ENCODE assay signal across 15 cellular contexts in the genomic region with DNA sequence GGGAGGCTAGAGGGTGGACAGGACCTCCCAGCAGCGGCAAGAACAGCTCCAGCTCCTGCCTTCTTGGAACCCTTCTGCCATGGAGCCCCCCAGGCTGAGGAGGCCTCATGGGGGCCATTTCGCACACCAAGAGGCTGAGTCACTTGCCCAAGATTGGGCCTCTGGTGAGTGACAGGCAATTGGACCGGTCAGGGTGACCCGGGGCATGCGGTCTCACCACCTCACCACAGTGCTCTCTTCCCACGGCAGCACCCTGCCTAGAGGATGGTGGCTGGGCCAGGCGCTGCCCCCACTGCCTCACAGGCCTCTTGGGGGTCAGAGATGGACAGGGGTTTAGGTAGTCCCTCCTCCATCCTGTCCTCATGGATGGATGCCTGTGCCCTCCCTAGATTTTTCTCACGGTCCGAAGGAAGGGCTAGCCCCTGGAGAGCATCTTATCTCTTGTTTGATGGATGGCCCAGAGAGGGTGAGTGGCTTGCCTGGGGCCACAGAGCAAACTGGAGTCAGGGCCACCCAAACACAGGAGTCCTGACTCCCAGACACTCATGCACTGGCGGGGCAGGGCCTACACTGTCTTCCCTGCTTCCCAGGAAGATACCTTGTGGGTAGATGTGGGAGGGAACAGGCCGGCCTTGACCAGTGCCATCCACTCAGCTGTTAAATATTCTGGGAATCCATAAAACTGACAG.
DNase-seq lines count a peak whose midpoint lies in the region; ATAC-seq, FAIRE-seq and TF ChIP-seq lines count a peak whose summit lies in the region.
"Had no signal": no experiment of that assay in that cellular context is flagged by ENCODE, and none has a peak within 500 bp of the region (broad histone marks: within the 10 kb centered on the region; RNA-seq: fewer than 3 reads in every experiment).

No MANE protein-coding gene starts in this region.

- H3K9me1 ChIP-seq in K562 (ENCODE audit: control insufficient read depth, insufficient read depth, low read length), result no peaks in the 10 kb centered on the region

- H3K27me3 ChIP-seq in K562 (ENCODE audit: control insufficient read depth in 2 of 2, insufficient read depth in 2 of 2, low read length in 2 of 2) (peaks cover 0 to 12% of the 10 kb centered on the region in 2 experiments; a peak in 2 of 5 replicates), HepG2 (ENCODE audit: control insufficient read depth in 1 of 2, insufficient read depth in 2 of 2, low read length in 2 of 2) (no peaks in the 10 kb centered on the region), spleen (replicated peaks in 1 of 7) (peaks cover 0 to 53% (median 0%) of the 10 kb centered on the region in 7 donors)
- H3K27me3 ChIP-seq: BLaER1 treated with 17β-estradiol and CSF1 and Interleukin-3, amounts not matched to agents 10 nM and 100 nM; Peyer's patch had no signal

- POLR2A ChIA-PET in K562 (lab: Yijun Ruan, JAX), result no interaction called here
- POLR2A ChIA-PET in HepG2 (lab: Yijun Ruan, JAX), result interaction anchor here (0.7 to 6.0 kb wide), 42 partner anchors 8 to 1184 kb away, joined by 3 to 159 read pairs (median 10); partner anchors contain the start of gene CLASP1

- BruUV-seq in K562 (replicated peaks; lab: Mats Ljungman, UMichigan), result no TSS peak
- no TSS peak for BruUV-seq in HepG2 (replicated peaks; lab: Mats Ljungman, UMichigan)

- H4K20me1 ChIP-seq in K562 (replicated peaks; ENCODE audit: control insufficient read depth, insufficient read depth, low read length), result no peaks in the 10 kb centered on the region
- no peaks in the 10 kb centered on the region for H4K20me1 ChIP-seq in HepG2 (ENCODE audit: insufficient read depth, low read length)
- H4K20me1 ChIP-seq: BLaER1 treated with 17β-estradiol and CSF1 and Interleukin-3, amounts not matched to agents 10 nM and 100 nM had no signal

- DNase-seq in K562 (ENCODE audit: extremely low read depth in 1 of 4, low spot score in 3 of 4) (no peak), HepG2 (ENCODE audit: low spot score) (no peak), spleen (peak; percentile 47), GM13976 (ENCODE audit: low spot score) (no peak)
- DNase-seq: HFFc6, NCI-H2029, Right ventricle myocardium superior had no signal

- TF ChIP-seq RAD21 in K562 (CRISPR knock-in tag; conservative IDR thresholded peaks at IDR 0.05 in 1 of 2, IDR thresholded peaks at IDR 0.05 in 1 of 2) (no peak), HepG2 (CRISPR knock-in tag; IDR thresholded peaks at IDR 0.05) (no peak)

- peak overlapping the region; percentile 43; the same call in 1 of the 2 replicates for H3K9ac ChIP-seq in ES-I3 (ENCODE audit: low read depth, low read length)
- H3K9ac ChIP-seq in K562 (ENCODE audit: insufficient read depth in 1 of 2, low read depth in 2 of 2, low read length in 2 of 2), result no peak overlapping the region
- peak overlapping the region; percentile 88 for H3K9ac ChIP-seq in HepG2 (ENCODE audit: insufficient read depth, low read depth, low read length)
- H3K9ac ChIP-seq: BLaER1 treated with 17β-estradiol and CSF1 and Interleukin-3, amounts not matched to agents 10 nM and 100 nM had no signal

- TF ChIP-seq CTCF in K562 (IDR thresholded peaks at IDR 0.05 in 2 of 3, conservative IDR thresholded peaks at IDR 0.05 in 1 of 3; ENCODE audit: insufficient read depth in 2 of 3, low read depth in 1 of 3, low read length in 3 of 3) (no peak), HepG2 (CRISPR knock-in tag; IDR thresholded peaks at IDR 0.05) (no peak), spleen (IDR thresholded peaks at IDR 0.05 in 8 of 11, conservative IDR thresholded peaks at IDR 0.05 in 3 of 11) (no peak), GM13976 (IDR thresholded peaks at IDR 0.05; ENCODE audit: borderline replicate concordance, control extremely low read depth, extremely low read depth, insufficient read depth, missing control alignments) (no peak)

- H3K36me3 ChIP-seq in ES-I3 (ENCODE audit: insufficient read depth, low read length) (no peaks in the 10 kb centered on the region), K562 (ENCODE audit: control insufficient read depth, insufficient read depth, low read length) (no peaks in the 10 kb centered on the region), HepG2 (replicated peaks in 1 of 2; ENCODE audit: control insufficient read depth in 1 of 2, insufficient read depth in 2 of 2, low read length in 2 of 2) (no peaks in the 10 kb centered on the region), spleen (no peaks in the 10 kb centered on the region)
- H3K36me3 ChIP-seq: BLaER1 treated with 17β-estradiol and CSF1 and Interleukin-3, amounts not matched to agents 10 nM and 100 nM; Peyer's patch had no signal

- H3K4me1 ChIP-seq in ES-I3 (ENCODE audit: insufficient read depth, low read length) (peaks cover 13% of the 10 kb centered on the region), K562 (replicated peaks in 1 of 2; ENCODE audit: control insufficient read depth in 2 of 2, insufficient read depth in 2 of 2, low read length in 2 of 2) (peaks cover 0 to 5% of the 10 kb centered on the region in 2 experiments; a peak in 2 of 5 replicates), HepG2 (ENCODE audit: insufficient read depth, low read length) (peaks cover 66% of the 10 kb centered on the region), spleen (peaks cover 0 to 19% (median 10%) of the 10 kb centered on the region in 6 donors)
- H3K4me1 ChIP-seq: Peyer's patch had no signal

- in situ Hi-C loops in K562 (cut with MboI) (no loop called here), HepG2 (cut with HindIII; ENCODE audit: extremely low pct_ligation_motif_present, low pct_unique_long_range_greater_than_20kb) (no loop called here), GM13976 (cut with MboI; ENCODE audit: low sequenced_read_pairs, unreplicated experiment) (no loop called here)

- 18% methylated on average over 10 of the region's 11 CpGs for WGBS in K562 (ENCODE audit: insufficient coverage, low coverage, missing lambda C conversion rate)
- WGBS in HepG2 (ENCODE audit: low lambda C conversion rate), result 75% methylated on average over 7 of the region's 11 CpGs
- 83 to 96% (median 92%) methylated on average over 9 to 11 of the region's 11 CpGs for WGBS in spleen, 5 donors

- H2AFZ ChIP-seq in K562 (ENCODE audit: low read depth, low read length) (no peak overlapping the region), HepG2 (ENCODE audit: low read length) (no peak overlapping the region)

- ATAC-seq in K562, result no peak
- peak; percentile 6 for ATAC-seq in HepG2
- ATAC-seq in GM19463 (IDR thresholded peaks at IDR 0.05; ENCODE audit: unreplicated experiment), result no peak
- no peak for ATAC-seq in GM19397 (IDR thresholded peaks at IDR 0.05; ENCODE audit: unreplicated experiment)

- TF ChIP-seq EP300 in K562 (IDR thresholded peaks at IDR 0.05; ENCODE audit: low read length) (no peak), HepG2 (IDR thresholded peaks at IDR 0.05; ENCODE audit: low read depth in 2 of 2, low read length in 2 of 2) (no peak), HepG2 (CRISPR knock-in tag; IDR thresholded peaks at IDR 0.05; ENCODE audit: borderline replicate concordance) (no peak)

- no peak overlapping the region for H3K27ac ChIP-seq in K562 (ENCODE audit: extremely low read depth, low read depth, low read length)
- peak overlapping the region; percentile 95 for H3K27ac ChIP-seq in HepG2 (ENCODE audit: extremely low read length, insufficient read depth, low read length)
- no peak overlapping the region for H3K27ac ChIP-seq in spleen
- H3K27ac ChIP-seq: BLaER1 treated with 17β-estradiol and CSF1 and Interleukin-3, amounts not matched to agents 10 nM and 100 nM; Peyer's patch; SK-N-MC had no signal

- H3K79me2 ChIP-seq in K562 (ENCODE audit: control insufficient read depth, insufficient read depth, low read length) (no peaks in the 10 kb centered on the region), HepG2 (ENCODE audit: insufficient read depth, low read length) (no peaks in the 10 kb centered on the region)

- no peaks in the 10 kb centered on the region for H3K9me3 ChIP-seq in ES-I3 (ENCODE audit: control insufficient read depth, insufficient read depth, low read length)
- no peaks in the 10 kb centered on the region for H3K9me3 ChIP-seq in K562 (replicated peaks; ENCODE audit: control insufficient read depth, insufficient read depth, low read depth, low read length)
- no peaks in the 10 kb centered on the region for H3K9me3 ChIP-seq in HepG2 (ENCODE audit: low read length)
- no peaks in the 10 kb centered on the region for H3K9me3 ChIP-seq in spleen
- H3K9me3 ChIP-seq: Peyer's patch had no signal

- H3K4me2 ChIP-seq in K562 (ENCODE audit: insufficient read depth, low read length) (no peak overlapping the region), HepG2 (ENCODE audit: low read depth, low read length) (peak overlapping the region; percentile 98)
- H3K4me2 ChIP-seq: BLaER1 treated with 17β-estradiol and CSF1 and Interleukin-3, amounts not matched to agents 10 nM and 100 nM had no signal

- intact Hi-C loops in K562 (cut with micrococcal nuclease), result no loop called here
- intact Hi-C loops in HepG2 (cut with micrococcal nuclease; ENCODE audit: unreplicated experiment), result no loop called here
- intact Hi-C loops in spleen (cut with DNase I; ENCODE audit: low total_unique reads), result no loop called here

- CTCF ChIA-PET in K562 (lab: Yijun Ruan, JAX; ENCODE audit: low intra/inter-chr PET ratio), result no interaction called here
- CTCF ChIA-PET in HepG2 (lab: Yijun Ruan, JAX; ENCODE audit: low intra/inter-chr PET ratio, low total read pairs), result interaction anchor here (1.1 kb wide), 1 partner anchor 88 kb away, joined by 3 read pairs; no protein-coding TSS in a partner anchor

- no peak for FAIRE-seq in K562 (lab: Jason Lieb, UNC)
- FAIRE-seq in HepG2 (lab: Jason Lieb, UNC), result no peak
- FAIRE-seq: A204.1, GM12892 had no signal

- TF ChIP-seq POLR2A in K562 (conservative IDR thresholded peaks at IDR 0.05) (no peak), HepG2 (IDR thresholded peaks at IDR 0.05; ENCODE audit: insufficient read depth in 1 of 2, low read depth in 2 of 2, low read length in 2 of 2) (no peak), spleen (IDR thresholded peaks at IDR 0.05) (no peak)

- H3K4me3 ChIP-seq in K562, result no peak overlapping the region
- peak overlapping the region; percentile 51 to 73 (median 57); a peak in 5 of 6 replicates for H3K4me3 ChIP-seq in HepG2 (replicated peaks in 1 of 3; ENCODE audit: insufficient read depth in 1 of 3, low read depth in 2 of 3, low read length in 3 of 3)
- no peak overlapping the region for H3K4me3 ChIP-seq in spleen
- H3K4me3 ChIP-seq: BLaER1 treated with 17β-estradiol and CSF1 and Interleukin-3, amounts not matched to agents 10 nM and 100 nM; Peyer's patch; SK-N-MC had no signal

TF ChIP-seq in K562, 482 proteins besides CTCF, POLR2A, EP300 and RAD21 (continues in another document):
- no peak for TF ChIP-seq SMAD4 (CRISPR knock-in tag; conservative IDR thresholded peaks at IDR 0.05)

TF ChIP-seq in HepG2, 621 proteins besides CTCF, POLR2A, EP300 and RAD21 (continues in another document):
- peak; percentile 54 for TF ChIP-seq RBFOX2 (IDR thresholded peaks at IDR 0.05; ENCODE audit: low read depth, low read length)
- peak; percentile 83; the same call in 1 of the 2 replicates for TF ChIP-seq ZC3H4 (CRISPR knock-in tag; IDR thresholded peaks at IDR 0.05; ENCODE audit: borderline replicate concordance)
- no peak for TF ChIP-seq SOX13 (IDR thresholded peaks at IDR 0.05)
- 0 out of 4 replicates have a peak, but pooled peaks of 1 of the 2 experiments have one; percentile 55 for TF ChIP-seq SOX13 (CRISPR knock-in tag; conservative IDR thresholded peaks at IDR 0.05 in 1 of 2, IDR thresholded peaks at IDR 0.05 in 1 of 2)
- TF ChIP-seq SP5 (CRISPR knock-in tag; IDR thresholded peaks at IDR 0.05; ENCODE audit: borderline replicate concordance, low read depth), result 0 out of 2 replicates have a peak, but pooled peaks have one; percentile 27

Comparison
In these comparisons a context has a peak if more than half of its experiments do, and no peak if none do; other contexts are left out.
1. H3K9ac ChIP-seq: peak in ES-I3 (single experiment) and HepG2 (single experiment); none in K562 (0 of 2).
2. H3K4me3 ChIP-seq: peak in HepG2 (3 of 3); none in K562 (single experiment) and spleen (0 of 8).